ENCODE assay signal across 10 cellular contexts in the genomic region with DNA sequence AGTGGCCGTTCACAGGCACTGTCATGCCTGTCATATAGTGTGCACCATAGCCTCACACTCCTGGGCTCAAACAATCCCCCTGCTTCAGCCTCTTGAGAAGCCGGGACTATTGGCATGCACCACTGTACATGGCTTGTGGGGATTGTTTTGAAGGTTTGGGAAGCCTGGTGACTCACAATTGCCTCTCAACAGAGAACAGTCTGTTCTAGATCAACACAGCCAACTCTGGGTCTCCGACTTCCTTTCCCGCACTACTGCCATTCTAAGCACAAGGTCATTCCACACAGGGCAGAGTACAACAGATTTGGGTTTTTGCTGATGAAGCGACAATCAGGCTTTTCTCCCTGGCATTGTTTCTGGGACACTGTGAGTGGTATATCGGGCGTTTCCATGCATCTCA. TPM values are rescaled to one million over a fixed set of nuclear protein-coding genes. Genes with fewer than 3 reads are reported as not detected.
DNase-seq lines count a peak whose midpoint lies in the region; ATAC-seq and TF ChIP-seq lines count a peak whose summit lies in the region.
"Had no signal": no experiment of that assay in that cellular context is flagged by ENCODE, and none has a peak within 500 bp of the region (broad histone marks: within the 10 kb centered on the region; RNA-seq: fewer than 3 reads in every experiment).

No MANE protein-coding gene starts in this region.

- H3K4me3 Mint-ChIP-seq in MCF 10A (ENCODE audit: unreplicated experiment): peak overlapping the region; percentile 10
- H3K4me3 Mint-ChIP-seq in naive thymus-derived CD4-positive, alpha-beta T cell: no peak overlapping the region
- H3K4me3 Mint-ChIP-seq: T-helper 1 cell treated with Interleukin-12 subunit alpha and Interleukin-12 subunit beta and Interleukin-4 antibody, amounts not matched to agents 30 μg/mL and 1 μg/mL, for 36 hours had no signal

- TF ChIP-seq CTCF in MCF 10A (IDR thresholded peaks at IDR 0.05; ENCODE audit: unreplicated experiment) (no peak), breast epithelium (IDR thresholded peaks at IDR 0.05) (no peak), gastroesophageal sphincter (IDR thresholded peaks at IDR 0.05) (no peak)

- H3K4me3 ChIP-seq in breast epithelium (no peak overlapping the region), gastroesophageal sphincter (no peak overlapping the region), aorta (ENCODE audit: low read length in 2 of 2) (no peak overlapping the region), SJCRH30 (no peak overlapping the region)
- H3K4me3 ChIP-seq in naive thymus-derived CD4-positive, alpha-beta T cell (ENCODE audit: low read length): no peak overlapping the region

- TF ChIP-seq POLR2A in breast epithelium (IDR thresholded peaks at IDR 0.05) (no peak), gastroesophageal sphincter (IDR thresholded peaks at IDR 0.05) (no peak)

- CTCF ChIA-PET in MCF 10A (lab: Yijun Ruan, JAX): no interaction called here
- CTCF ChIA-PET in naive thymus-derived CD4-positive, alpha-beta T cell (lab: Charles Lee): no interaction called here

- H3K27ac ChIP-seq in breast epithelium: peak overlapping the region in 1 of 2 donors; percentile 7
- peak overlapping the region; percentile 53 to 84 (median 71) for H3K27ac ChIP-seq in gastroesophageal sphincter
- peak overlapping the region in 1 of 2 donors; percentile 96 for H3K27ac ChIP-seq in aorta (ENCODE audit: low read depth in 1 of 2, low read length in 2 of 2)
- no peak overlapping the region for H3K27ac ChIP-seq in naive thymus-derived CD4-positive, alpha-beta T cell (ENCODE audit: low read depth, low read length)
- no peak overlapping the region for H3K27ac ChIP-seq in SJCRH30

- 59 to 92% methylated on average over 2 to 5 of the region's 7 CpGs for WGBS in gastroesophageal sphincter (ENCODE audit: low coverage in 1 of 2), 2 donors
- WGBS in aorta, 2 donors: 15 to 27% methylated on average over 7 of the region's 7 CpGs

- intact Hi-C loops in MCF 10A (cut with micrococcal nuclease) (no loop called here), breast epithelium (cut with DNase I; ENCODE audit: low total_unique reads) (no loop called here), aorta (cut with DNase I) (no loop called here)
- intact Hi-C loops in naive thymus-derived CD4-positive, alpha-beta T cell (cut with micrococcal nuclease): no loop called here

- H3K27ac Mint-ChIP-seq in MCF 10A (ENCODE audit: low read depth, unreplicated experiment): peak overlapping the region; percentile 90
- no peak overlapping the region for H3K27ac Mint-ChIP-seq in naive thymus-derived CD4-positive, alpha-beta T cell
- H3K27ac Mint-ChIP-seq: T-helper 1 cell treated with Interleukin-12 subunit alpha and Interleukin-12 subunit beta and Interleukin-4 antibody, amounts not matched to agents 30 μg/mL and 1 μg/mL, for 36 hours had no signal

- H3K27me3 ChIP-seq in breast epithelium: no peaks in the 10 kb centered on the region
- no peaks in the 10 kb centered on the region for H3K27me3 ChIP-seq in gastroesophageal sphincter
- no peaks in the 10 kb centered on the region for H3K27me3 ChIP-seq in aorta (ENCODE audit: control insufficient read depth in 1 of 2, insufficient read depth in 2 of 2, low read length in 1 of 2)
- no peaks in the 10 kb centered on the region for H3K27me3 ChIP-seq in naive thymus-derived CD4-positive, alpha-beta T cell (ENCODE audit: control insufficient read depth in 2 of 2, insufficient read depth in 2 of 2, low read length in 2 of 2)
- H3K27me3 ChIP-seq in SJCRH30: no peaks in the 10 kb centered on the region

- POLR2A ChIA-PET in MCF 10A (lab: Yijun Ruan, JAX): interaction anchor here (1.0 to 4.8 kb wide), 5 partner anchors 12 to 156 kb away, joined by 3 to 57 read pairs (median 5); a partner anchor contains a TSS
- POLR2A ChIA-PET in naive thymus-derived CD4-positive, alpha-beta T cell (lab: Charles Lee): no interaction called here

- peaks cover 7% of the 10 kb centered on the region for H3K9me3 Mint-ChIP-seq in MCF 10A (ENCODE audit: unreplicated experiment)
- H3K9me3 Mint-ChIP-seq in naive thymus-derived CD4-positive, alpha-beta T cell: peaks cover 0 to 3% (median 0%) of the 10 kb centered on the region in 11 donors

- no peaks in the 10 kb centered on the region for H3K9me3 ChIP-seq in breast epithelium
- no peaks in the 10 kb centered on the region for H3K9me3 ChIP-seq in gastroesophageal sphincter
- H3K9me3 ChIP-seq in aorta (ENCODE audit: control insufficient read depth, low read length): no peaks in the 10 kb centered on the region
- no peaks in the 10 kb centered on the region for H3K9me3 ChIP-seq in naive thymus-derived CD4-positive, alpha-beta T cell (ENCODE audit: control insufficient read depth in 2 of 3, low read length in 3 of 3)
- no peaks in the 10 kb centered on the region for H3K9me3 ChIP-seq in SJCRH30 (replicated peaks)

- ATAC-seq in gastroesophageal sphincter (peak; percentile 91), aorta (ENCODE audit: low FRiP score) (peak; percentile 92), GM18907 (IDR thresholded peaks at IDR 0.05; ENCODE audit: unreplicated experiment) (no peak)
- no peak for ATAC-seq in naive thymus-derived CD4-positive, alpha-beta T cell

- DNase-seq in MCF 10A (ENCODE audit: unreplicated experiment) (peak; percentile 99), breast epithelium (ENCODE audit: low spot score in 2 of 2) (no peak), nucleus accumbens (lab: John Stamatoyannopoulos, UW) (peak in 43 of 56 donors; percentile 4 to 75 (median 29)), aorta (peak in 1 of 2 donors; percentile 76), SJCRH30 (no peak)
- no peak for DNase-seq in naive thymus-derived CD4-positive, alpha-beta T cell
- DNase-seq: 8988T had no signal

- no peak for TF ChIP-seq EP300 in gastroesophageal sphincter (IDR thresholded peaks at IDR 0.05)

- no TSS peak for BruUV-seq in MCF 10A (replicated peaks; lab: Mats Ljungman, UMichigan)

- H3K4me1 ChIP-seq in breast epithelium: no peaks in the 10 kb centered on the region
- peaks cover 0 to 52% (median 4%) of the 10 kb centered on the region in 3 donors for H3K4me1 ChIP-seq in gastroesophageal sphincter
- no peaks in the 10 kb centered on the region for H3K4me1 ChIP-seq in aorta (ENCODE audit: control insufficient read depth in 1 of 2, insufficient read depth in 2 of 2, low read length in 2 of 2)
- H3K4me1 ChIP-seq in naive thymus-derived CD4-positive, alpha-beta T cell (ENCODE audit: control insufficient read depth in 2 of 2, insufficient read depth in 2 of 2, low read length in 2 of 2): no peaks in the 10 kb centered on the region
- H3K4me1 ChIP-seq in SJCRH30: no peaks in the 10 kb centered on the region

- H3K36me3 Mint-ChIP-seq in MCF 10A (ENCODE audit: insufficient read depth, unreplicated experiment): peaks cover 6% of the 10 kb centered on the region
- peaks cover 0 to 3% (median 0%) of the 10 kb centered on the region in 5 donors for H3K36me3 Mint-ChIP-seq in naive thymus-derived CD4-positive, alpha-beta T cell

- H3K36me3 ChIP-seq in breast epithelium (no peaks in the 10 kb centered on the region), gastroesophageal sphincter (no peaks in the 10 kb centered on the region), aorta (ENCODE audit: control insufficient read depth in 1 of 2, insufficient read depth in 2 of 2, low read length in 1 of 2) (no peaks in the 10 kb centered on the region), SJCRH30 (no peaks in the 10 kb centered on the region)
- no peaks in the 10 kb centered on the region for H3K36me3 ChIP-seq in naive thymus-derived CD4-positive, alpha-beta T cell (ENCODE audit: control insufficient read depth in 2 of 3, insufficient read depth in 3 of 3, low read length in 3 of 3)

- H3K27me3 Mint-ChIP-seq in MCF 10A (ENCODE audit: insufficient read depth, unreplicated experiment): no peaks in the 10 kb centered on the region
- H3K27me3 Mint-ChIP-seq in naive thymus-derived CD4-positive, alpha-beta T cell: no peaks in the 10 kb centered on the region

- H3K4me1 Mint-ChIP-seq in MCF 10A (ENCODE audit: insufficient read depth, unreplicated experiment): peaks cover 25% of the 10 kb centered on the region
- no peaks in the 10 kb centered on the region for H3K4me1 Mint-ChIP-seq in naive thymus-derived CD4-positive, alpha-beta T cell

RNA-seq across cellular contexts. Expression of a gene that starts 15.5 kb away (rescaled TPM):
- total RNA-seq in MCF 10A (2022) (79.5 and 112 TPM in 2 replicates), breast epithelium (10 to 100 TPM; 44.9 to 82.2 (median 55.9) TPM), gastroesophageal sphincter (10 to 100 TPM; 37.4 to 69.6 (median 45.2) TPM), aorta (10 to 100 TPM; 31.5 to 32.4 TPM)
- polyA plus RNA-seq in aorta: 10 to 100 TPM in 1 of 2 donors, 1 to 10 TPM in 1; 7.5 to 13.7 TPM
- total RNA-seq in naive thymus-derived CD4-positive, alpha-beta T cell: 10 to 100 TPM; 31.8 to 66.5 (median 57.3) TPM
- polyA plus RNA-seq in naive thymus-derived CD4-positive, alpha-beta T cell: 10 to 100 TPM; 19.0 to 30.6 TPM
- total RNA-seq in SJCRH30 (2014; rRNA removed; shearing (Covaris generic)): 49.2 and 58.2 TPM in 2 replicates

Comparison
In these comparisons a context has a peak if more than half of its experiments do, and no peak if none do; other contexts are left out.
1. DNase-seq: peak in MCF 10A (single experiment) and nucleus accumbens (43 of 56); none in breast epithelium (0 of 2), naive thymus-derived CD4-positive, alpha-beta T cell (0 of 9) and SJCRH30 (0 of 2).
2. H3K27ac ChIP-seq: peak in gastroesophageal sphincter (4 of 4); none in naive thymus-derived CD4-positive, alpha-beta T cell (single experiment) and SJCRH30 (single experiment).
3. ATAC-seq: peak in gastroesophageal sphincter (single experiment) and aorta (single experiment); none in GM18907 (single experiment) and naive thymus-derived CD4-positive, alpha-beta T cell (single experiment).